2 cellular contexts compared by ENCODE assay signal in genomic region chr6:131183427-131184095, GRCh38.
TF ChIP-seq lines count a peak whose summit lies in the region.

No MANE protein-coding gene starts in this region.

TF ChIP-seq in HCT116, 20 proteins besides CTCF, POLR2A, EP300 and RAD21:
- TF ChIP-seq EGR1 (IDR thresholded peaks at IDR 0.05; ENCODE audit: low read depth) (no peak), JUND (IDR thresholded peaks at IDR 0.05) (no peak), ELF1 (IDR thresholded peaks at IDR 0.05; ENCODE audit: borderline replicate concordance, low read depth) (no peak), YY1 (IDR thresholded peaks at IDR 0.05; ENCODE audit: extremely low read depth, insufficient replicate concordance, low read depth, low read length) (no peak), FOSL1 (IDR thresholded peaks at IDR 0.05; ENCODE audit: low read depth) (no peak), CBX3 (IDR thresholded peaks at IDR 0.05; ENCODE audit: low read depth) (no peak), ZBTB33 (IDR thresholded peaks at IDR 0.05; ENCODE audit: extremely low read depth, insufficient replicate concordance, low read length) (no peak), EZH2phosphoT487 (IDR thresholded peaks at IDR 0.05; ENCODE audit: borderline replicate concordance) (no peak), EZH2 (IDR thresholded peaks at IDR 0.05) (no peak), POLR2AphosphoS5 (IDR thresholded peaks at IDR 0.05; ENCODE audit: low read depth, low read length) (no peak), ZNF274 (IDR thresholded peaks at IDR 0.05; ENCODE audit: low read depth, low read length) (no peak), ZFX (IDR thresholded peaks at IDR 0.05) (no peak), MAX (IDR thresholded peaks at IDR 0.05) (no peak), SIN3A (IDR thresholded peaks at IDR 0.05; ENCODE audit: low read depth) (no peak), TCF7L2 (IDR thresholded peaks at IDR 0.05; ENCODE audit: borderline replicate concordance, extremely low read depth, insufficient read depth, insufficient read length) (no peak)
- TF ChIP-seq, protein P1, sequence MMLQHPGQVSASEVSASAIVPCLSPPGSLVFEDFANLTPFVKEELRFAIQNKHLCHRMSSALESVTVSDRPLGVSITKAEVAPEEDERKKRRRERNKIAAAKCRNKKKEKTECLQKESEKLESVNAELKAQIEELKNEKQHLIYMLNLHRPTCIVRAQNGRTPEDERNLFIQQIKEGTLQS (IDR thresholded peaks at IDR 0.05) = no peak

TF ChIP-seq in K562, 482 proteins besides CTCF, POLR2A, EP300 and RAD21:
- TF ChIP-seq TAL1 (IDR thresholded peaks at IDR 0.05) (no peak), JUN (IDR thresholded peaks at IDR 0.05; ENCODE audit: borderline replicate concordance, low read depth, low read length) (no peak), JUN (CRISPR knock-in tag; IDR thresholded peaks at IDR 0.05; ENCODE audit: borderline replicate concordance) (no peak), EGR1 (conservative IDR thresholded peaks at IDR 0.05) (no peak), PRMT5 (CRISPR knock-in tag; IDR thresholded peaks at IDR 0.05) (no peak), ZNF436 (CRISPR knock-in tag; IDR thresholded peaks at IDR 0.05) (no peak), RFX5 (IDR thresholded peaks at IDR 0.05; ENCODE audit: low read depth, low read length) (no peak), KLF10 (CRISPR knock-in tag; IDR thresholded peaks at IDR 0.05) (no peak), PHF8 (IDR thresholded peaks at IDR 0.05; ENCODE audit: borderline replicate concordance, low read length) (no peak), BRD9 (IDR thresholded peaks at IDR 0.05; ENCODE audit: low read depth, partially characterized antibody) (no peak), U2AF2 (optimal IDR thresholded peaks at IDR 0.05; ENCODE audit: low read depth, low read length) (no peak)
